26 cellular contexts compared by ENCODE assay signal in the genomic region with DNA sequence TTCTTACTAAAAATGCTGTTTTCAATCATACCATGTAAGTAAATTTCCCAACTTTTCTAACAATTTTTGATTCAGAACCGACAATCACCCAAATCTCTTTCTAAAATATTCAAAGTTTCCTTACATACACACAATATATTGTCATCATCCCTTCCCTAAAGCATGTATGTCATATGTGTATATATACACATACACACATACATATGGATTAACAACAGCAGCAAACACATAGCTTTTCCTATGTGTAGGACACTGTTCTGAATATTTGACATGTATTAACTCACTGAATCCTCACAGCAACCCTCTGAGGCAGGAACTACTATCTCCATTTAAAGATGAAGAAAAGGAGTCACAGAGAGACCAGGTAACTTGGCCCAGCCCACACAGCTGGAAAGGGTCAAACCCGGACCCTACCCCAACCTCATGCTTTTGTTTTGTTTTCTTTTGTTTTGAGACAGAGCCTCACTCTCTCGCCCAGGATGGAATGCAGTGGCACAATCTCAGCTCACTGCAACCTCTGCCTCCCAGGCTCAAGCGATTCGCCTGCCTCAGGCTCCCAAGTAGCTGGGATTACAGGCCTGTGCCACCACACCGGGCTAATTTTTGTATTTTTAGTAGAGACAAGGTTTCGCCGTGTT. TPM values are rescaled to one million over a fixed set of nuclear protein-coding genes. Genes with fewer than 3 reads are reported as not detected.
DNase-seq lines count a peak whose midpoint lies in the region; ATAC-seq, FAIRE-seq and TF ChIP-seq lines count a peak whose summit lies in the region.
"Had no signal": no experiment of that assay in that cellular context is flagged by ENCODE, and none has a peak within 500 bp of the region (broad histone marks: within the 10 kb centered on the region; RNA-seq: fewer than 3 reads in every experiment).

No MANE protein-coding gene starts in this region.

- peak; percentile 54 for DNase-seq in activated CD8-positive, alpha-beta memory T cell treated with anti-CD3 and anti-CD28 coated beads for 24 hours
- no peak for DNase-seq in activated CD8-positive, alpha-beta memory T cell treated with anti-CD3 and anti-CD28 coated beads, Interleukin-2, amount 50 U/mL, for 48 hours
- DNase-seq in T-cell (no peak), GM12878 (ENCODE audit: low read depth, low spot score) (no peak), spleen (no peak)
- DNase-seq in natural killer cell treated with Interleukin-12 subunit alpha and Interleukin-12 subunit beta and Interleukin-15 and Interleukin-18, amount 100 ng/mL, for 72 hours (ENCODE audit: low spot score): no peak
- DNase-seq: activated CD4-positive, CD25-positive, alpha-beta regulatory T cell; amygdala; BE2C; erythroblast; foreskin keratinocyte; GDM1; hippocampal formation; kidney; mesenchymal stem cell; NCI-H1436; NCI-H2171; NCI-H524 treated with DMSO at 0.1 percent for 48 hours; RPMI8226; sigmoid colon had no signal

- H3K9ac ChIP-seq in GM12878 (ENCODE audit: control insufficient read depth, insufficient read depth, low read length): no peak overlapping the region

- TF ChIP-seq CTCF in GM12878 (IDR thresholded peaks at IDR 0.05 in 2 of 3, conservative IDR thresholded peaks at IDR 0.05 in 1 of 3; ENCODE audit: control insufficient read depth in 2 of 3, extremely low read depth in 1 of 3, insufficient read depth in 1 of 3, low read depth in 3 of 3, low read length in 3 of 3) (no peak), spleen (IDR thresholded peaks at IDR 0.05 in 8 of 11, conservative IDR thresholded peaks at IDR 0.05 in 3 of 11) (no peak)

- no peak for FAIRE-seq in GM12878 (lab: Jason Lieb, UNC)
- FAIRE-seq: A549, kidney had no signal

- BruUV-seq in GM12878 (replicated peaks; lab: Mats Ljungman, UMichigan): no TSS peak

- intact Hi-C loops in GM12878 (cut with micrococcal nuclease; ENCODE audit: unreplicated experiment) (no loop called here), spleen (cut with DNase I; ENCODE audit: low total_unique reads) (no loop called here)

- RAD21 ChIA-PET in GM12878 (lab: Charles Lee; ENCODE audit: unreplicated experiment): interaction anchor here (1.2 to 2.4 kb wide), 4 partner anchors 20 to 103 kb away, joined by 5 to 11 read pairs (median 8); no protein-coding TSS in a partner anchor

- no peak for TF ChIP-seq POLR2A in GM12878 (IDR thresholded peaks at IDR 0.05; ENCODE audit: low read depth, low read length)
- TF ChIP-seq POLR2A in spleen (IDR thresholded peaks at IDR 0.05): no peak

- H3K4me1 ChIP-seq in GM12878 (ENCODE audit: control insufficient read depth, insufficient read depth, low read length) (peaks cover 16% of the 10 kb centered on the region), spleen (peaks cover 13 to 100% (median 46%) of the 10 kb centered on the region in 6 donors)
- H3K4me1 ChIP-seq: A549, foreskin keratinocyte had no signal

- H2AFZ ChIP-seq in GM12878 (ENCODE audit: control insufficient read depth, low read depth, low read length): no peak overlapping the region

- WGBS in GM12878 (ENCODE audit: insufficient coverage, insufficient replicate concordance, low lambda C conversion rate, missing lambda C conversion rate): 67% methylated on average over 8 of the region's 8 CpGs
- WGBS in spleen, 5 donors: 82 to 92% (median 85%) methylated on average over 8 of the region's 8 CpGs

- H4K20me1 ChIP-seq in GM12878 (ENCODE audit: control insufficient read depth, insufficient read depth): no peaks in the 10 kb centered on the region; the same call in 1 of the 2 replicates

- no peaks in the 10 kb centered on the region for H3K9me3 Mint-ChIP-seq in T-cell
- no peaks in the 10 kb centered on the region for H3K9me3 Mint-ChIP-seq in natural killer cell treated with Interleukin-12 subunit alpha and Interleukin-12 subunit beta and Interleukin-15 and Interleukin-18, amount 100 ng/mL, for 72 hours
- H3K9me3 Mint-ChIP-seq: nephron had no signal

- POLR2A ChIA-PET in T-cell (lab: Charles Lee) (interaction anchor here (0.5 to 0.6 kb wide), 3 partner anchors 29 to 68 kb away, joined by 3 to 11 read pairs (median 3); no protein-coding TSS in a partner anchor), GM12878 (lab: Charles Lee) (interaction anchor here (1.1 to 2.3 kb wide), 3 partner anchors 20 to 100 kb away, joined by 3 to 7 read pairs (median 5); no protein-coding TSS in a partner anchor)

- H3K9me3 ChIP-seq in GM12878 (replicated peaks; ENCODE audit: control insufficient read depth, insufficient read depth, low read length) (no peaks in the 10 kb centered on the region), spleen (no peaks in the 10 kb centered on the region)
- H3K9me3 ChIP-seq: A549, BE2C, sigmoid colon had no signal

- H3K4me2 ChIP-seq in GM12878 (ENCODE audit: control insufficient read depth, insufficient read depth): peak overlapping the region; percentile 58; the same call in 1 of the 2 replicates
- H3K4me2 ChIP-seq: A549 had no signal

- TF ChIP-seq EP300 in GM12878 (IDR thresholded peaks at IDR 0.05; ENCODE audit: borderline replicate concordance in 1 of 2, control insufficient read depth in 1 of 2, low read depth in 2 of 2, low read length in 2 of 2): no peak

- H3K27ac ChIP-seq in GM12878 (ENCODE audit: control insufficient read depth, insufficient read depth) (no peak overlapping the region), spleen (no peak overlapping the region)
- H3K27ac ChIP-seq: A549, foreskin keratinocyte, HL-60, SK-N-MC had no signal

- peaks cover 0 to 3% of the 10 kb centered on the region in 2 experiments; a peak in 2 of 4 replicates for H3K36me3 ChIP-seq in GM12878 (ENCODE audit: control insufficient read depth in 2 of 2, insufficient read depth in 2 of 2, low read length in 1 of 2)
- H3K36me3 ChIP-seq in spleen: peaks cover 0 to 5% (median 0%) of the 10 kb centered on the region in 6 donors
- H3K36me3 ChIP-seq: sigmoid colon had no signal

- H3K4me3 Mint-ChIP-seq in T-cell: peak overlapping the region; percentile 28 to 99 (median 66)
- peak overlapping the region; percentile 11 for H3K4me3 Mint-ChIP-seq in natural killer cell treated with Interleukin-12 subunit alpha and Interleukin-12 subunit beta and Interleukin-15 and Interleukin-18, amount 100 ng/mL, for 72 hours
- H3K4me3 Mint-ChIP-seq: nephron had no signal

- in situ Hi-C loops in GM12878 (cut with MboI): no loop called here

- SMC1A ChIA-PET in GM12878 (lab: Charles Lee; ENCODE audit: uncharacterized antibody, unreplicated experiment): interaction anchor here (1.2 to 9.5 kb wide), 11 partner anchors 19 to 126 kb away, joined by 3 to 65 read pairs (median 9); no protein-coding TSS in a partner anchor

- H3K4me1 Mint-ChIP-seq in T-cell: peaks cover 97 to 100% (median 99%) of the 10 kb centered on the region in 3 donors
- H3K4me1 Mint-ChIP-seq in natural killer cell treated with Interleukin-12 subunit alpha and Interleukin-12 subunit beta and Interleukin-15 and Interleukin-18, amount 100 ng/mL, for 72 hours (ENCODE audit: low read depth in 2 of 2): peaks cover 80 to 94% of the 10 kb centered on the region in 2 donors

- H3K27me3 ChIP-seq in GM12878 (replicated peaks in 1 of 2; ENCODE audit: control insufficient read depth in 2 of 2, insufficient read depth in 2 of 2, low read length in 1 of 2) (no peaks in the 10 kb centered on the region), spleen (replicated peaks in 1 of 7) (no peaks in the 10 kb centered on the region)
- H3K27me3 ChIP-seq: BE2C, foreskin keratinocyte, sigmoid colon had no signal

- peaks cover 94% of the 10 kb centered on the region for H3K79me2 ChIP-seq in GM12878 (ENCODE audit: control insufficient read depth, insufficient read depth, low read length)

- CTCF ChIA-PET in T-cell (lab: Charles Lee): interaction anchor here (1.0 to 1.7 kb wide), 4 partner anchors 21 to 177 kb away, joined by 3 to 7 read pairs (median 5); no protein-coding TSS in a partner anchor
- CTCF ChIA-PET in GM12878 (lab: Yijun Ruan, JAX): interaction anchor here (1.1 to 1.7 kb wide), 2 partner anchors 144 to 156 kb away, joined by 3 to 5 read pairs; no protein-coding TSS in a partner anchor

- TF ChIP-seq RAD21 in GM12878 (IDR thresholded peaks at IDR 0.05; ENCODE audit: insufficient read depth, low read depth, low read length): no peak

- ATAC-seq in T-cell (replicated peaks in 1 of 4) (no peak), GM12878 (no peak), GM19328 (IDR thresholded peaks at IDR 0.05; ENCODE audit: unreplicated experiment) (no peak), HG02852 (IDR thresholded peaks at IDR 0.05; ENCODE audit: unreplicated experiment) (no peak)
- no peak for ATAC-seq in natural killer cell treated with Interleukin-12 subunit alpha and Interleukin-12 subunit beta and Interleukin-15 and Interleukin-18, amount 100 ng/mL, for 72 hours
- ATAC-seq: A549, foreskin keratinocyte had no signal

- H3K27me3 Mint-ChIP-seq in T-cell: no peaks in the 10 kb centered on the region
- H3K27me3 Mint-ChIP-seq in natural killer cell treated with Interleukin-12 subunit alpha and Interleukin-12 subunit beta and Interleukin-15 and Interleukin-18, amount 100 ng/mL, for 72 hours: no peaks in the 10 kb centered on the region

- peak overlapping the region; percentile 10; the same call in 1 of the 2 replicates for H3K4me3 ChIP-seq in GM12878
- no peak overlapping the region for H3K4me3 ChIP-seq in spleen
- H3K4me3 ChIP-seq: A549, sigmoid colon, SK-N-MC had no signal

- peak overlapping the region; percentile 79 to 84 for H3K27ac Mint-ChIP-seq in T-cell
- H3K27ac Mint-ChIP-seq in natural killer cell treated with Interleukin-12 subunit alpha and Interleukin-12 subunit beta and Interleukin-15 and Interleukin-18, amount 100 ng/mL, for 72 hours: peak overlapping the region; percentile 68 to 83

- peaks cover 28% of the 10 kb centered on the region for H3K36me3 Mint-ChIP-seq in T-cell
- peaks cover 6% of the 10 kb centered on the region for H3K36me3 Mint-ChIP-seq in natural killer cell treated with Interleukin-12 subunit alpha and Interleukin-12 subunit beta and Interleukin-15 and Interleukin-18, amount 100 ng/mL, for 72 hours

RNA-seq across cellular contexts. Expression of gene FYN, which starts 7.2 kb away (rescaled TPM):
- 100 to 1,000 TPM; 466 to 573 (median 534) TPM for total RNA-seq in T-cell
- 396 and 420 TPM in 2 replicates for total RNA-seq in GM12878 (2013; cell fraction: nucleolus; rRNA removed)
- total RNA-seq in GM12878 (2014; rRNA removed): 174 and 176 TPM in 2 replicates
- total RNA-seq in GM12878 (2014; rRNA removed; fragmentation: Illumina TruSeq; extraction: Trizol): 117 and 122 TPM in 2 replicates
- total RNA-seq in GM12878 (2021): 159 and 167 TPM in 2 replicates
- 42.2 TPM for polyA plus RNA-seq in GM12878 (2011; ENCODE audit: low read depth)
- 243 and 247 TPM in 2 replicates for polyA plus RNA-seq in GM12878 (2011; rRNA removed)
- 287 and 300 TPM in 2 replicates for polyA plus RNA-seq in GM12878 (2011; cell fraction: cytosol; rRNA removed)
- 483 and 489 TPM in 2 replicates for polyA plus RNA-seq in GM12878 (2011; cell fraction: nucleus; rRNA removed)
- polyA plus RNA-seq in GM12878 (2012): 64.5 and 80.5 TPM in 2 replicates
- 152 and 192 TPM in 2 replicates for polyA plus RNA-seq in GM12878 (2014; fragmentation: Illumina TruSeq; extraction: Trizol)
- polyA plus RNA-seq in GM12878 (2014; fragmentation: Nextera tagmentation; extraction: Ambion mirVana): 10 to 100 TPM; 51.4 to 55.1 TPM
- polyA plus RNA-seq in GM12878 (2014; rRNA removed): 171 and 228 TPM in 2 replicates
- polyA plus RNA-seq in GM12878 (2016; fragmentation: Nextera tagmentation; extraction: Ambion mirVana): 10 to 100 TPM; 54.0 to 71.1 TPM
- polyA minus RNA-seq in GM12878 (2011; rRNA and poly(A)+ RNA removed): 353 and 414 TPM in 2 replicates
- 75.5 and 105 TPM in 2 replicates for polyA minus RNA-seq in GM12878 (2011; cell fraction: cytosol; rRNA and poly(A)+ RNA removed)
- polyA minus RNA-seq in GM12878 (2011; cell fraction: nucleus; rRNA and poly(A)+ RNA removed): 237 and 331 TPM in 2 replicates
- 100 to 1,000 TPM; 273 to 443 TPM for total RNA-seq in natural killer cell treated with Interleukin-12 subunit alpha and Interleukin-12 subunit beta and Interleukin-15 and Interleukin-18, amount 100 ng/mL, for 72 hours
- 100 to 1,000 TPM; 193 to 409 (median 227) TPM for total RNA-seq in spleen
- 10 to 100 TPM; 56.6 to 78.1 (median 65.6) TPM for polyA plus RNA-seq in spleen
